10 cellular contexts compared by ENCODE assay signal in genomic region chr10:75228834-75229233, GRCh38. TPM values are rescaled to one million over a fixed set of nuclear protein-coding genes. Genes with fewer than 3 reads are reported as not detected.
DNase-seq lines count a peak whose midpoint lies in the region; ATAC-seq and TF ChIP-seq lines count a peak whose summit lies in the region.
"Had no signal": no experiment of that assay in that cellular context is flagged by ENCODE, and none has a peak within 500 bp of the region (broad histone marks: within the 10 kb centered on the region; RNA-seq: fewer than 3 reads in every experiment).

No MANE protein-coding gene starts in this region.

- H3K4me3 Mint-ChIP-seq in activated naive CD4-positive, alpha-beta T cell treated with anti-CD3 and anti-CD28 coated beads, Interleukin-2, amount 10 ng/mL, durations not matched to agents 7 days and 5 days: no peak overlapping the region
- no peak overlapping the region for H3K4me3 Mint-ChIP-seq in activated naive CD8-positive, alpha-beta T cell treated with anti-CD3 and anti-CD28 coated beads for 36 hours
- H3K4me3 Mint-ChIP-seq in memory B cell: no peak overlapping the region

- H3K4me1 ChIP-seq in transverse colon: peaks cover 16 to 68% (median 32%) of the 10 kb centered on the region in 4 donors

- no peak for DNase-seq in activated naive CD4-positive, alpha-beta T cell treated with anti-CD3 and anti-CD28 coated beads, Interleukin-2, amount 10 ng/mL, durations not matched to agents 7 days and 5 days
- DNase-seq in activated naive CD4-positive, alpha-beta T cell treated with Interleukin-2 at 50 U/mL for 16 hours: no peak
- no peak for DNase-seq in activated naive CD8-positive, alpha-beta T cell treated with anti-CD3 and anti-CD28 coated beads for 36 hours
- DNase-seq in memory B cell (ENCODE audit: low spot score in 2 of 2) (no peak), transverse colon (no peak), mucosa of gallbladder (ENCODE audit: low spot score) (no peak), CD1c-positive myeloid dendritic cell (ENCODE audit: extremely low spot score) (no peak)
- DNase-seq: NCI-H1105 treated with DMSO at 0.1 percent for 48 hours, T-helper 9 cell had no signal

- H3K36me3 ChIP-seq in transverse colon: peaks cover 0 to 33% (median 11%) of the 10 kb centered on the region in 4 donors

- peaks cover 64% of the 10 kb centered on the region for H3K4me1 Mint-ChIP-seq in activated naive CD4-positive, alpha-beta T cell treated with anti-CD3 and anti-CD28 coated beads, Interleukin-2, amount 10 ng/mL, durations not matched to agents 7 days and 5 days
- H3K4me1 Mint-ChIP-seq in activated naive CD8-positive, alpha-beta T cell treated with anti-CD3 and anti-CD28 coated beads for 36 hours: peaks cover 61% of the 10 kb centered on the region
- H3K4me1 Mint-ChIP-seq in memory B cell: peaks cover 22% of the 10 kb centered on the region

- peak overlapping the region; percentile 57 for H3K27ac Mint-ChIP-seq in activated naive CD4-positive, alpha-beta T cell treated with anti-CD3 and anti-CD28 coated beads, Interleukin-2, amount 10 ng/mL, durations not matched to agents 7 days and 5 days
- H3K27ac Mint-ChIP-seq in activated naive CD8-positive, alpha-beta T cell treated with anti-CD3 and anti-CD28 coated beads for 36 hours: peak overlapping the region; percentile 80
- H3K27ac Mint-ChIP-seq in memory B cell: peak overlapping the region; percentile 90

- 39 to 56% methylated on average over 3 to 4 of the region's 4 CpGs for WGBS in transverse colon (ENCODE audit: low coverage in 1 of 2), 2 donors

- H3K4me3 ChIP-seq in transverse colon: no peak overlapping the region

- no peaks in the 10 kb centered on the region for H3K9me3 Mint-ChIP-seq in activated naive CD4-positive, alpha-beta T cell treated with anti-CD3 and anti-CD28 coated beads, Interleukin-2, amount 10 ng/mL, durations not matched to agents 7 days and 5 days
- H3K9me3 Mint-ChIP-seq in activated naive CD8-positive, alpha-beta T cell treated with anti-CD3 and anti-CD28 coated beads for 36 hours: no peaks in the 10 kb centered on the region
- H3K9me3 Mint-ChIP-seq in memory B cell: no peaks in the 10 kb centered on the region

- ATAC-seq in memory B cell (ENCODE audit: low read depth): no peak
- no peak for ATAC-seq in HG03025 (IDR thresholded peaks at IDR 0.05; ENCODE audit: low FRiP score, unreplicated experiment)

- peak overlapping the region in 3 of 4 donors; percentile 21 to 79 (median 22) for H3K27ac ChIP-seq in transverse colon

- no peaks in the 10 kb centered on the region for H3K9me3 ChIP-seq in transverse colon

- no peaks in the 10 kb centered on the region for H3K27me3 ChIP-seq in transverse colon

- H3K27me3 Mint-ChIP-seq in activated naive CD4-positive, alpha-beta T cell treated with anti-CD3 and anti-CD28 coated beads, Interleukin-2, amount 10 ng/mL, durations not matched to agents 7 days and 5 days: no peaks in the 10 kb centered on the region
- no peaks in the 10 kb centered on the region for H3K27me3 Mint-ChIP-seq in activated naive CD8-positive, alpha-beta T cell treated with anti-CD3 and anti-CD28 coated beads for 36 hours
- no peaks in the 10 kb centered on the region for H3K27me3 Mint-ChIP-seq in memory B cell

- CTCF ChIA-PET in activated naive CD4-positive, alpha-beta T cell treated with anti-CD3 and anti-CD28 coated beads, Interleukin-2, amount 10 ng/mL, durations not matched to agents 7 days and 5 days (lab: Charles Lee): interaction anchor here (1.0 to 13.6 kb wide), 4 partner anchors 9 to 41 kb away, joined by 4 to 217 read pairs (median 6); partner anchors contain the start of gene VDAC2

- TF ChIP-seq CTCF in transverse colon (IDR thresholded peaks at IDR 0.05): no peak

- no peak for TF ChIP-seq EP300 in transverse colon (IDR thresholded peaks at IDR 0.05; ENCODE audit: low read depth)

- intact Hi-C loops in transverse colon (cut with DNase I; ENCODE audit: low total_unique reads): no loop called here

- TF ChIP-seq POLR2A in transverse colon (IDR thresholded peaks at IDR 0.05): no peak

- H3K36me3 Mint-ChIP-seq in activated naive CD4-positive, alpha-beta T cell treated with anti-CD3 and anti-CD28 coated beads, Interleukin-2, amount 10 ng/mL, durations not matched to agents 7 days and 5 days: peaks cover 64% of the 10 kb centered on the region
- H3K36me3 Mint-ChIP-seq in activated naive CD8-positive, alpha-beta T cell treated with anti-CD3 and anti-CD28 coated beads for 36 hours: peaks cover 48% of the 10 kb centered on the region
- H3K36me3 Mint-ChIP-seq in memory B cell: peaks cover 15% of the 10 kb centered on the region

- in situ Hi-C loops in transverse colon (cut with MboI; ENCODE audit: low pct_ligation_motif_present in 1 of 4, low pct_unique_long_range_greater_than_20kb in 1 of 4, low sequenced_read_pairs in 3 of 4): loop anchor here in 3 of 4 donors (25.0 kb wide), 2 partner anchors 117 to 967 kb away; partner anchors contain the start of gene SAMD8 (in 1 of the 3)

RNA-seq across cellular contexts. Expression of gene COMTD1, which starts 6.9 kb away (rescaled TPM):
- 10 to 100 TPM; 54.7 to 58.6 TPM for total RNA-seq in activated naive CD8-positive, alpha-beta T cell treated with anti-CD3 and anti-CD28 coated beads for 36 hours
- total RNA-seq in transverse colon (100 to 1,000 TPM in 3 of 4 donors, 10 to 100 TPM in 1; 90.7 to 761 (median 173) TPM), mucosa of gallbladder (20.0 TPM)

RNA-seq across cellular contexts. Expression of gene VDAC2, which starts 18.2 kb away (rescaled TPM):
- total RNA-seq in activated naive CD8-positive, alpha-beta T cell treated with anti-CD3 and anti-CD28 coated beads for 36 hours: 100 to 1,000 TPM; 266 to 276 TPM
- total RNA-seq in transverse colon (100 to 1,000 TPM in 3 of 4 donors, 10 to 100 TPM in 1; 52.1 to 234 (median 149) TPM), mucosa of gallbladder (152 TPM)
